Comparison of ENCODE assay signal across 17 cellular contexts in the genomic region with DNA sequence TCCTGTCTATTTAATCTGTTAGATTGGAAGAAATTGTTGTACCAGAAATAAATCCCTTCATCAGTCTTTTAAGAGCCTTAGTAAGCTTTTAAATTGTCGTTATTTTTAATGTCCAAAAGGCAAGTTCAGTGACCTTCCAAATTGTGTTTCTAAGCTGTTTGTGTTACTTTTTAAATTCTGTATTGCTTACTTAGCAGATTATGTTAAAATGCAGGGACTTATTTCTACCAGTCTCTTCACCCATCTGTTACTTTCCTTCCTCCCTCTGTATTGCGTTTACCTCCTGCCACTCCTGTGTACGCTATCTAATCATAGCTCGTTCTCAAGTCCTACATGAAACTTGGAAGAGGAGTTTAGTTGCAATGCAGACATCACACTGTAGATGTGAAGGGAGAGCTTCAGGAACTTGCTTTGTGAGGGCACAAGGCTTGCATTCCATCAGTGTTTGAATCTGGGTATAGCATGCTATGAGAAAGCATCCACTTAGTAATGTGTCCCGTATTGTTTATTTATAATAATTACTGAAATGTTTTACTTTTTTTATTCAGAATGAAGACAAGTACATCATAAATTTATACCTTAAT.
"Had no signal": no experiment of that assay in that cellular context is flagged by ENCODE, and none has a peak within 500 bp of the region (broad histone marks: within the 10 kb centered on the region; RNA-seq: fewer than 3 reads in every experiment).

No MANE protein-coding gene starts in this region.

- ATAC-seq: activated naive CD4-positive, alpha-beta T cell treated with anti-CD3 and anti-CD28 coated beads, Interleukin-2, amount 50 U/mL, for 72 hours; activated T-cell treated with anti-CD3 and anti-CD28 coated beads, Interleukin-2, amount 50 U/mL, for 4 hours; esophagus mucosa; pancreas; stimulated activated effector memory CD8-positive, alpha-beta T cell treated with anti-CD3 and anti-CD28 coated beads, Interleukin-12 subunit alpha, Interleukin-12 subunit beta, amount 100 ng/mL, for 72 hours had no signal

- H3K9me3 Mint-ChIP-seq: activated naive CD4-positive, alpha-beta T cell treated with anti-CD3 and anti-CD28 coated beads, Interleukin-2, amount 50 U/mL, for 72 hours; activated T-cell treated with anti-CD3 and anti-CD28 coated beads, Interleukin-2, amount 50 U/mL, for 4 hours; naive B cell; stimulated activated effector memory CD8-positive, alpha-beta T cell treated with anti-CD3 and anti-CD28 coated beads, Interleukin-12 subunit alpha, Interleukin-12 subunit beta, amount 100 ng/mL, for 72 hours; T-helper 2 cell treated with Interferon-gamma antibody and Interleukin-4, amounts not matched to agents 5 μg/mL and 100 μg/mL, for 36 hours had no signal

- H3K9me3 ChIP-seq: colonic mucosa, pancreas, transverse colon had no signal

- H3K27ac Mint-ChIP-seq: stimulated activated effector memory CD8-positive, alpha-beta T cell treated with anti-CD3 and anti-CD28 coated beads, Interleukin-12 subunit alpha, Interleukin-12 subunit beta, amount 100 ng/mL, for 72 hours; T-helper 2 cell treated with Interferon-gamma antibody and Interleukin-4, amounts not matched to agents 5 μg/mL and 100 μg/mL, for 36 hours had no signal

- H3K4me1 ChIP-seq: colonic mucosa had no signal

- DNase-seq: activated CD4-positive, alpha-beta T cell treated with anti-CD3 and anti-CD28 coated beads for 1 hour; activated CD4-positive, alpha-beta T cell treated with anti-CD3 and anti-CD28 coated beads, Interleukin-2, amount 50 U/mL, for 48 hours; activated effector memory CD4-positive, alpha-beta T cell treated with anti-CD3 and anti-CD28 coated beads, Interleukin-2, amount 50 U/mL, for 16 hours; activated T-cell treated with anti-CD3 and anti-CD28 coated beads, Interleukin-2, amount 50 U/mL, for 4 hours; amniotic stem cell; colonic mucosa; naive B cell; pancreas; stimulated activated CD4-positive, alpha-beta T cell treated with anti-CD3 and anti-CD28 coated beads, Interleukin-12 subunit alpha, Interleukin-12 subunit beta, amount 100 ng/mL, for 4 hours; stimulated activated CD4-positive, alpha-beta T cell treated with anti-CD3 and anti-CD28 coated beads, Interleukin-2, amount 100 ng/mL, for 24 hours; transverse colon had no signal

- H3K27me3 Mint-ChIP-seq: naive B cell had no signal

- H3K36me3 ChIP-seq: colonic mucosa, pancreas, transverse colon had no signal

- H3K27me3 ChIP-seq: colonic mucosa, pancreas, transverse colon had no signal

- H3K4me3 ChIP-seq: colonic mucosa, lung, pancreas, transverse colon had no signal

- H3K27ac ChIP-seq: colonic mucosa, pancreas, transverse colon had no signal

- H3K4me3 Mint-ChIP-seq: activated T-cell treated with anti-CD3 and anti-CD28 coated beads, Interleukin-2, amount 50 U/mL, for 4 hours; naive B cell; stimulated activated effector memory CD8-positive, alpha-beta T cell treated with anti-CD3 and anti-CD28 coated beads, Interleukin-12 subunit alpha, Interleukin-12 subunit beta, amount 100 ng/mL, for 72 hours; T-helper 2 cell treated with Interferon-gamma antibody and Interleukin-4, amounts not matched to agents 5 μg/mL and 100 μg/mL, for 36 hours had no signal

- FAIRE-seq: endometrium, pancreas had no signal
